ENCODE assay signal across 1 cellular context in the genomic region with DNA sequence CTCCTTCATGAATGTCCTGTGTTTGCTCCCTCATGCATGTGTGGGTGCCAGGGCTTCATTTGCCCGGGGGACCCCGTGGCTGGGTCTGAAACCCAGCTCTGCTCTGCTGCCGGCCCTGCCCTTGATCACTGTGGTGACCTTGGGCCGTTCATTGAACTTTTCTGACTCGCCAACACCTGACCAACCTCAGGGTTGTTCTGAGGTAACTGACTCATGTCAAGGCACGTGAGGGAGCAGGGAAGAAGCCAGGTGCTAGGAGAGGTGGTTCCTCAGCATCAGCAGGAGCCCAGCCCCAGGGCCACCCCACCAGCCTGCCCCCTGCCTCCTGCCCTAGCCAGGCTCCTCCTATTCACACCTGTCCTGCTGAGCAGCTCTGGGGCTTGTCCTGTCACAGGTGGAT.
A peak's percentile ranks its signal among the peaks of the same experiment; 100 is the strongest.
TF ChIP-seq lines count a peak whose summit lies in the region.

No MANE protein-coding gene starts in this region.

TF ChIP-seq in HCT116, 20 proteins besides CTCF, POLR2A, EP300 and RAD21 (continued from another document):
- TF ChIP-seq REST (IDR thresholded peaks at IDR 0.05; ENCODE audit: low read depth): no peak
- TF ChIP-seq JUND (IDR thresholded peaks at IDR 0.05): peak; percentile 34; the same call in 1 of the 2 replicates
TF ChIP-seq in HCT116: peak in this region for 4.
